ENCODE assay signal across 8 cellular contexts in genomic region chr17:2853722-2854580, GRCh38. TPM values are rescaled to one million over a fixed set of nuclear protein-coding genes. Genes with fewer than 3 reads are reported as not detected.
DNase-seq lines count a peak whose midpoint lies in the region; ATAC-seq, FAIRE-seq and TF ChIP-seq lines count a peak whose summit lies in the region.

No MANE protein-coding gene starts in this region.

- intact Hi-C loops in CD14-positive monocyte (cut with micrococcal nuclease) (loop anchor here in 1 of 2 donors (10.0 kb wide), 1 partner anchor 59 kb away; the partner anchor contains the start of gene RAP1GAP2), right cardiac atrium (cut with DNase I) (loop anchor here (5.0 to 10.0 kb wide), 4 partner anchors 51 to 81 kb away; no protein-coding TSS in a partner anchor)
- intact Hi-C loops in activated naive CD4-positive, alpha-beta T cell treated with anti-CD3 and anti-CD28 coated beads for 36 hours (cut with micrococcal nuclease) = no loop called here

- H3K27ac Mint-ChIP-seq in CD14-positive monocyte (peak overlapping the region in 1 of 7 donors; percentile 78), IgD-negative memory B cell (peak overlapping the region in 2 of 3 donors; percentile 32 to 67)
- no peak overlapping the region for H3K27ac Mint-ChIP-seq in activated naive CD4-positive, alpha-beta T cell treated with anti-CD3 and anti-CD28 coated beads for 36 hours

- H3K4me1 ChIP-seq in right cardiac atrium (ENCODE audit: control insufficient read depth, insufficient read depth, low read length) = no peaks in the 10 kb centered on the region
- H3K4me1 ChIP-seq in Karpas-422 (ENCODE audit: low read length) = peaks cover 26% of the 10 kb centered on the region

- H3K4me3 Mint-ChIP-seq in CD14-positive monocyte (peak overlapping the region; percentile 77 to 90), IgD-negative memory B cell (peak overlapping the region; percentile 80 to 91 (median 84))
- H3K4me3 Mint-ChIP-seq in activated naive CD4-positive, alpha-beta T cell treated with anti-CD3 and anti-CD28 coated beads for 36 hours = peak overlapping the region; percentile 80

- ATAC-seq in right cardiac atrium = peak; percentile 18 to 24
- ATAC-seq in GM18858 (IDR thresholded peaks at IDR 0.05; ENCODE audit: unreplicated experiment) = no peak

- H3K27me3 ChIP-seq in right cardiac atrium (ENCODE audit: control insufficient read depth, insufficient read depth) = no peaks in the 10 kb centered on the region
- H3K27me3 ChIP-seq in Karpas-422 (ENCODE audit: low read length) = no peaks in the 10 kb centered on the region

- no peaks in the 10 kb centered on the region for H4K20me1 ChIP-seq in Karpas-422 (ENCODE audit: insufficient read depth, low read depth, low read length)

- H3K27me3 Mint-ChIP-seq in CD14-positive monocyte (ENCODE audit: low read depth in 3 of 3) (peaks cover 25 to 43% (median 39%) of the 10 kb centered on the region in 3 donors), IgD-negative memory B cell (peaks cover 25% of the 10 kb centered on the region)
- peaks cover 26% of the 10 kb centered on the region for H3K27me3 Mint-ChIP-seq in activated naive CD4-positive, alpha-beta T cell treated with anti-CD3 and anti-CD28 coated beads for 36 hours (ENCODE audit: low read depth)

- H3K4me3 ChIP-seq in right cardiac atrium (ENCODE audit: low read length) (peak overlapping the region; percentile 89), skeletal muscle cell (ENCODE audit: low read depth, low read length) (peak overlapping the region; percentile 61), Karpas-422 (ENCODE audit: low read length) (no peak overlapping the region)

- WGBS in right cardiac atrium = 1% methylated on average over 95 of the region's 95 CpGs

- peaks cover 31% of the 10 kb centered on the region for H3K4me1 Mint-ChIP-seq in CD14-positive monocyte
- H3K4me1 Mint-ChIP-seq in IgD-negative memory B cell = peaks cover 7 to 26% (median 17%) of the 10 kb centered on the region in 3 donors
- peaks cover 11% of the 10 kb centered on the region for H3K4me1 Mint-ChIP-seq in activated naive CD4-positive, alpha-beta T cell treated with anti-CD3 and anti-CD28 coated beads for 36 hours (ENCODE audit: low read depth)

- H3K9me3 Mint-ChIP-seq in CD14-positive monocyte (peaks cover 0 to 6% (median 3%) of the 10 kb centered on the region in 7 donors), IgD-negative memory B cell (peaks cover 0 to 2% (median 0%) of the 10 kb centered on the region in 3 donors)
- H3K9me3 Mint-ChIP-seq in activated naive CD4-positive, alpha-beta T cell treated with anti-CD3 and anti-CD28 coated beads for 36 hours = no peaks in the 10 kb centered on the region

- H3K4me2 ChIP-seq in Karpas-422 (ENCODE audit: low read depth, low read length, poor library complexity, severe bottlenecking) = no peak overlapping the region

- DNase-seq in CD14-positive monocyte (ENCODE audit: low spot score) (no peak), right cardiac atrium (peak; percentile 28 to 72 (median 70)), skeletal muscle cell (ENCODE audit: low read depth) (no peak), D721Med (ENCODE audit: insufficient read length, low spot score) (no peak), Karpas-422 (no peak)
- DNase-seq in activated naive CD4-positive, alpha-beta T cell treated with anti-CD3 and anti-CD28 coated beads for 36 hours = peak; percentile 46

- FAIRE-seq in D721Med (lab: Jason Lieb, UNC) = no peak

- no peak overlapping the region for H2AFZ ChIP-seq in Karpas-422 (ENCODE audit: low read length)

- no peaks in the 10 kb centered on the region for H3K79me2 ChIP-seq in Karpas-422 (ENCODE audit: low read length)

- H3K9me3 ChIP-seq in right cardiac atrium (ENCODE audit: control insufficient read depth, low read length) = no peaks in the 10 kb centered on the region
- H3K9me3 ChIP-seq in Karpas-422 (ENCODE audit: low read length) = no peaks in the 10 kb centered on the region

- H3K9ac ChIP-seq in Karpas-422 (ENCODE audit: low read length) = no peak overlapping the region

- TF ChIP-seq CTCF in CD14-positive monocyte (IDR thresholded peaks at IDR 0.05) = no peak
- TF ChIP-seq CTCF in D721Med (IDR thresholded peaks at IDR 0.05; ENCODE audit: insufficient read depth, missing control alignments) = no peak

- no peaks in the 10 kb centered on the region for H3K9me2 ChIP-seq in Karpas-422 (replicated peaks; ENCODE audit: insufficient read depth, low read length)

- H3K36me3 ChIP-seq in Karpas-422 (ENCODE audit: insufficient read depth, low read length) = no peaks in the 10 kb centered on the region

- peaks cover 46 to 64% of the 10 kb centered on the region in 2 donors for H3K36me3 Mint-ChIP-seq in CD14-positive monocyte
- peaks cover 6% of the 10 kb centered on the region for H3K36me3 Mint-ChIP-seq in IgD-negative memory B cell
- H3K36me3 Mint-ChIP-seq in activated naive CD4-positive, alpha-beta T cell treated with anti-CD3 and anti-CD28 coated beads for 36 hours (ENCODE audit: low read depth) = no peaks in the 10 kb centered on the region

- H3K27ac ChIP-seq in right cardiac atrium (ENCODE audit: low read length) (peak overlapping the region; percentile 54), Karpas-422 (ENCODE audit: low read length) (no peak overlapping the region)

- CTCF ChIA-PET in activated naive CD4-positive, alpha-beta T cell treated with anti-CD3 and anti-CD28 coated beads for 36 hours (lab: Charles Lee) = interaction anchor here (0.5 to 1.1 kb wide), 3 partner anchors 77 to 159 kb away, joined by 4 read pairs; no protein-coding TSS in a partner anchor

RNA-seq across cellular contexts. Expression of gene RAP1GAP2, which starts 57.7 kb away (rescaled TPM):
- polyA plus RNA-seq in CD14-positive monocyte (1 to 10 TPM; 1.5 to 6.1 TPM), IgD-negative memory B cell (3.9 TPM), right cardiac atrium (29.7 TPM)
- total RNA-seq in activated naive CD4-positive, alpha-beta T cell treated with anti-CD3 and anti-CD28 coated beads for 36 hours = under 1 TPM; 0.81 to 0.86 TPM
- 10 to 100 TPM; 35.1 to 62.1 (median 51.3) TPM for total RNA-seq in right cardiac atrium
- total RNA-seq in Karpas-422 (2014; rRNA removed; shearing (Covaris generic); ENCODE audit: low replicate concordance) = 6.0 and 11.7 TPM in 2 replicates

Comparison
In these comparisons a context has a peak if more than half of its experiments do, and no peak if none do; other contexts are left out.
1. DNase-seq: peak in activated naive CD4-positive, alpha-beta T cell treated with anti-CD3 and anti-CD28 coated beads for 36 hours (single experiment) and right cardiac atrium (3 of 3); none in CD14-positive monocyte (single experiment), skeletal muscle cell (single experiment), D721Med (single experiment) and Karpas-422 (single experiment).
2. Peak in every context shown above with its lines, with median percentiles within 50 percentile points of each other: H3K4me3 Mint-ChIP-seq.